ENCODE assay signal across 8 cellular contexts in genomic region chr6:33197431-33198048, GRCh38. TPM values are rescaled to one million over a fixed set of nuclear protein-coding genes. Genes with fewer than 3 reads are reported as not detected.
DNase-seq lines count a peak whose midpoint lies in the region; ATAC-seq lines count a peak whose summit lies in the region.

No MANE protein-coding gene starts in this region.

- H3K4me3 ChIP-seq in MG63, result no peak overlapping the region

- intact Hi-C loops in Right ventricle myocardium inferior (cut with DNase I), result loop anchor here (2.0 kb wide), 1 partner anchor 37 kb away; no protein-coding TSS in a partner anchor
- intact Hi-C loops in cardiac septum (cut with DNase I), result loop anchor here (2.0 kb wide), 1 partner anchor 35 kb away; no protein-coding TSS in a partner anchor

- H3K27me3 Mint-ChIP-seq in T-cell, result peaks cover 0 to 2% of the 10 kb centered on the region in 2 donors

- POLR2A ChIA-PET in T-cell (lab: Charles Lee), result no interaction called here

- CTCF ChIA-PET in T-cell (lab: Charles Lee), result interaction anchor here (0.6 to 1.0 kb wide), 4 partner anchors 10 to 303 kb away, joined by 3 to 4 read pairs (median 3); no protein-coding TSS in a partner anchor

- H3K9me3 ChIP-seq in MG63, result no peaks in the 10 kb centered on the region

- H3K9me3 Mint-ChIP-seq in T-cell, result no peaks in the 10 kb centered on the region

- DNase-seq in Right ventricle myocardium inferior (ENCODE audit: missing footprints) (no peak), cardiac septum (ENCODE audit: low spot score) (no peak), MG63 (peak; percentile 74), T-cell (peak in 3 of 34 experiments; percentile 18 to 37 (median 36)), epidermal melanocyte (ENCODE audit: insufficient read length, low spot score) (peak; percentile 81), myocyte (ENCODE audit: low read depth) (peak; percentile 83)

- peaks cover 76% of the 10 kb centered on the region for H3K36me3 ChIP-seq in MG63

- peak overlapping the region; percentile 53 to 97 (median 77) for H3K4me3 Mint-ChIP-seq in T-cell

- H3K4me1 Mint-ChIP-seq in T-cell, result peaks cover 48 to 57% (median 53%) of the 10 kb centered on the region in 3 donors

- H3K36me3 Mint-ChIP-seq in T-cell, result peaks cover 43% of the 10 kb centered on the region

- no peaks in the 10 kb centered on the region for H3K27me3 ChIP-seq in MG63

- H3K27ac Mint-ChIP-seq in T-cell, result peak overlapping the region; percentile 89 to 91

- peak; percentile 25 for ATAC-seq in Right ventricle myocardium inferior
- ATAC-seq in T-cell (replicated peaks in 1 of 4), result peak; percentile 14 to 28 (median 18)
- ATAC-seq in GM21786 (IDR thresholded peaks at IDR 0.05; ENCODE audit: unreplicated experiment), result no peak
- ATAC-seq in GM18873 (IDR thresholded peaks at IDR 0.05; ENCODE audit: low FRiP score, unreplicated experiment), result no peak

RNA-seq across cellular contexts. Expression of gene RXRB, which starts 2.9 kb away (rescaled TPM):
- 39.3 TPM for total RNA-seq in Right ventricle myocardium inferior
- 33.5 TPM for total RNA-seq in cardiac septum
- total RNA-seq in MG63 (2014; rRNA removed; shearing (Covaris generic); ENCODE audit: low replicate concordance), result 43.6 and 58.8 TPM in 2 replicates
- total RNA-seq in T-cell, result 100 to 1,000 TPM in 2 of 5 donors, 10 to 100 TPM in 3; 65.5 to 104 (median 96.4) TPM
- 29.3 and 36.9 TPM in 2 replicates for total RNA-seq in myocyte
- 56.5 TPM for polyA plus RNA-seq in myocyte (2012)

RNA-seq across cellular contexts. Expression of gene SLC39A7, which starts 3.1 kb away (rescaled TPM):
- total RNA-seq in Right ventricle myocardium inferior (55.4 TPM), cardiac septum (62.4 TPM), T-cell (10 to 100 TPM; 19.1 to 44.0 (median 41.3) TPM), myocyte (95.9 and 162 TPM in 2 replicates)
- 397 and 459 TPM in 2 replicates for total RNA-seq in MG63 (2014; rRNA removed; shearing (Covaris generic); ENCODE audit: low replicate concordance)
- polyA plus RNA-seq in myocyte (2012), result 267 TPM

RNA-seq across cellular contexts. Expression of gene COL11A2, which starts 5.3 kb away (rescaled TPM):
- total RNA-seq in Right ventricle myocardium inferior, result 1.1 TPM
- 1.7 TPM for total RNA-seq in cardiac septum
- 0.99 and 2.6 TPM in 2 replicates for total RNA-seq in MG63 (2014; rRNA removed; shearing (Covaris generic); ENCODE audit: low replicate concordance)
- total RNA-seq in T-cell, result 1 to 10 TPM; 1.3 to 9.7 (median 2.7) TPM
- 0.96 and 1.9 TPM in 2 replicates for total RNA-seq in myocyte
- 1.2 TPM for polyA plus RNA-seq in myocyte (2012)

RNA-seq across cellular contexts. Expression of gene HSD17B8, which starts 6.9 kb away (rescaled TPM):
- 25.0 TPM for total RNA-seq in Right ventricle myocardium inferior
- 9.9 TPM for total RNA-seq in cardiac septum
- total RNA-seq in MG63 (2014; rRNA removed; shearing (Covaris generic); ENCODE audit: low replicate concordance), result not detected in 2 replicates
- 10 to 100 TPM; 13.9 to 27.7 (median 24.4) TPM for total RNA-seq in T-cell
- total RNA-seq in myocyte, result 9.4 and 15.9 TPM in 2 replicates
- polyA plus RNA-seq in myocyte (2012), result 14.9 TPM

RNA-seq across cellular contexts. Expression of gene RING1, which starts 10.8 kb away (rescaled TPM):
- total RNA-seq in Right ventricle myocardium inferior, result 27.7 TPM
- total RNA-seq in cardiac septum, result 24.5 TPM
- total RNA-seq in MG63 (2014; rRNA removed; shearing (Covaris generic); ENCODE audit: low replicate concordance), result 77.7 and 171 TPM in 2 replicates
- 10 to 100 TPM; 37.7 to 43.8 (median 42.6) TPM for total RNA-seq in T-cell
- total RNA-seq in myocyte, result 21.6 and 21.8 TPM in 2 replicates
- polyA plus RNA-seq in myocyte (2012), result 64.3 TPM

Comparison
In these comparisons a context has a peak if more than half of its experiments do, and no peak if none do; other contexts are left out.
1. ATAC-seq: peak in Right ventricle myocardium inferior (single experiment) and T-cell (4 of 4); none in GM21786 (single experiment) and GM18873 (single experiment).
2. DNase-seq: peak in MG63 (single experiment), epidermal melanocyte (single experiment) and myocyte (single experiment); none in Right ventricle myocardium inferior (single experiment) and cardiac septum (single experiment).